Comparison of ENCODE assay signal across 16 cellular contexts in the genomic region with DNA sequence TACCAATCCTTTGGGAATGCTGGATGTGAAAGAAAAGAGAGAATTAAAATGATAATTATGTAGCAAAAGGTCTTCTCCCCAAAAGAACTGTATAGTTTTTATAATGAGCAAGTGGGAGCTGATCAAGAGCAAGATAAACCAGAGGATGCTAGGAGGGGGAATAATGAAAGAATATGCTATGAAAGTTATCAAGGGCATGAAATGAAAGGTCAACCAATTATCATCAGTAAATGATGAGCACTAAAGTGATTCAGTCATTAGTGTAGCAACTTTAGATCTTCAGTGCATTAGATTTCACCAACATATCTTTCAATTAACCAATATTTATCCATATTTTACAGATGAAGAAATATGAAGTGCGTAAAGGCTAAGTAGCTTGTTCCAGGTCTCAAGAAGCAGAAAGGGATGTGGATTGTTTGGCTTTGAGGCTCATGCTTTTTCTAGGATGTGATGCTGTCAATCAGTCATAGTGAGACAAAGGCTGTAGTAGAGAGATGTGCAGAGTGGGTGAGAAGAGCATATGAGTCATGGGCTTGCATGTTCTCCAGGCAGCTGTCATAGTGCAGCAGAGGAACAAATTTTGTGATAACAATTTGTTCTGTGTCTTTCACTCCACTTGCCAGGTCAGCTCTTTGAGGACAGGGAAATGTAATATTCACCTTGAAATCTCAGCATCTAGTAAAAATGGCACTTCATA. TPM values are rescaled to one million over a fixed set of nuclear protein-coding genes. Genes with fewer than 3 reads are reported as not detected.
DNase-seq lines count a peak whose midpoint lies in the region; ATAC-seq and TF ChIP-seq lines count a peak whose summit lies in the region.
"Had no signal": no experiment of that assay in that cellular context is flagged by ENCODE, and none has a peak within 500 bp of the region (broad histone marks: within the 10 kb centered on the region; RNA-seq: fewer than 3 reads in every experiment).

No MANE protein-coding gene starts in this region.

- POLR2A ChIA-PET in RWPE1 (lab: Yijun Ruan, JAX; ENCODE audit: low non-redundant PET): no interaction called here

- TF ChIP-seq CTCF in natural killer cell (IDR thresholded peaks at IDR 0.05) (no peak), RWPE1 (conservative IDR thresholded peaks at IDR 0.05; ENCODE audit: low read depth) (no peak), WERI-Rb-1 (IDR thresholded peaks at IDR 0.05; ENCODE audit: low read depth, low read length) (no peak)

- CTCF ChIA-PET in RWPE1 (lab: Yijun Ruan, JAX): no interaction called here

- intact Hi-C loops in natural killer cell (cut with micrococcal nuclease): no loop called here

- no peak overlapping the region for H3K27ac Mint-ChIP-seq in natural killer cell treated with Interleukin-12 subunit alpha and Interleukin-12 subunit beta and Interleukin-15 and Interleukin-18, amount 100 ng/mL, for 72 hours
- no peak overlapping the region for H3K27ac Mint-ChIP-seq in natural killer cell
- H3K27ac Mint-ChIP-seq in stimulated activated naive CD8-positive, alpha-beta T cell treated with anti-CD3 and anti-CD28 coated beads, Interleukin-15, amount 100 ng/mL, for 72 hours: no peak overlapping the region
- H3K27ac Mint-ChIP-seq: B cell had no signal

- no peak overlapping the region for H3K4me3 Mint-ChIP-seq in natural killer cell treated with Interleukin-12 subunit alpha and Interleukin-12 subunit beta and Interleukin-15 and Interleukin-18, amount 100 ng/mL, for 72 hours
- no peak overlapping the region for H3K4me3 Mint-ChIP-seq in natural killer cell
- H3K4me3 Mint-ChIP-seq in stimulated activated naive CD8-positive, alpha-beta T cell treated with anti-CD3 and anti-CD28 coated beads, Interleukin-15, amount 100 ng/mL, for 72 hours: no peak overlapping the region
- H3K4me3 Mint-ChIP-seq: B cell had no signal

- H3K36me3 Mint-ChIP-seq in natural killer cell treated with Interleukin-12 subunit alpha and Interleukin-12 subunit beta and Interleukin-15 and Interleukin-18, amount 100 ng/mL, for 72 hours: peaks cover 6% of the 10 kb centered on the region
- no peaks in the 10 kb centered on the region for H3K36me3 Mint-ChIP-seq in natural killer cell

- H3K9me3 ChIP-seq in adipocyte (ENCODE audit: control insufficient read depth, low read length) (no peaks in the 10 kb centered on the region), WERI-Rb-1 (ENCODE audit: severe bottlenecking) (no peaks in the 10 kb centered on the region)
- H3K9me3 ChIP-seq: sigmoid colon, vagina had no signal

- H3K27ac ChIP-seq in RWPE1 (no peak overlapping the region), WERI-Rb-1 (no peak overlapping the region)
- H3K27ac ChIP-seq: sigmoid colon, vagina had no signal

- H3K4me1 ChIP-seq in adipocyte (ENCODE audit: control insufficient read depth, insufficient read depth, low read length): no peaks in the 10 kb centered on the region
- H3K4me1 ChIP-seq: sigmoid colon, vagina had no signal

- ATAC-seq in natural killer cell treated with Interleukin-12 subunit alpha and Interleukin-12 subunit beta and Interleukin-15 and Interleukin-18, amount 100 ng/mL, for 72 hours: peak; percentile 43 to 77
- ATAC-seq in natural killer cell (no peak), HG02885 (IDR thresholded peaks at IDR 0.05; ENCODE audit: poor library complexity, unreplicated experiment) (peak; percentile 70)
- peak; percentile 100 for ATAC-seq in stimulated activated naive CD8-positive, alpha-beta T cell treated with anti-CD3 and anti-CD28 coated beads, Interleukin-15, amount 100 ng/mL, for 72 hours

- no peak overlapping the region for H3K9ac ChIP-seq in adipocyte (ENCODE audit: low read length)

- no peaks in the 10 kb centered on the region for H3K27me3 ChIP-seq in adipocyte (replicated peaks; ENCODE audit: control insufficient read depth, insufficient read depth, low read length)
- H3K27me3 ChIP-seq in WERI-Rb-1 (ENCODE audit: insufficient read depth, low read depth, severe bottlenecking): no peaks in the 10 kb centered on the region
- H3K27me3 ChIP-seq: sigmoid colon, vagina had no signal

- H3K4me3 ChIP-seq in adipocyte (ENCODE audit: low read length): no peak overlapping the region
- H3K4me3 ChIP-seq in WERI-Rb-1 (ENCODE audit: low read depth, low read length): no peak overlapping the region
- H3K4me3 ChIP-seq: sigmoid colon, vagina had no signal

- no peaks in the 10 kb centered on the region for H3K36me3 ChIP-seq in adipocyte (ENCODE audit: control insufficient read depth, insufficient read depth, low read length, severe bottlenecking)
- H3K36me3 ChIP-seq in WERI-Rb-1: no peaks in the 10 kb centered on the region
- H3K36me3 ChIP-seq: sigmoid colon, vagina had no signal

- no peaks in the 10 kb centered on the region for H3K4me1 Mint-ChIP-seq in natural killer cell treated with Interleukin-12 subunit alpha and Interleukin-12 subunit beta and Interleukin-15 and Interleukin-18, amount 100 ng/mL, for 72 hours (ENCODE audit: low read depth in 2 of 2)
- H3K4me1 Mint-ChIP-seq in natural killer cell: no peaks in the 10 kb centered on the region
- H3K4me1 Mint-ChIP-seq in stimulated activated naive CD8-positive, alpha-beta T cell treated with anti-CD3 and anti-CD28 coated beads, Interleukin-15, amount 100 ng/mL, for 72 hours: peaks cover 9% of the 10 kb centered on the region
- H3K4me1 Mint-ChIP-seq: B cell had no signal

- H3K9me3 Mint-ChIP-seq in natural killer cell treated with Interleukin-12 subunit alpha and Interleukin-12 subunit beta and Interleukin-15 and Interleukin-18, amount 100 ng/mL, for 72 hours: peaks cover 4% of the 10 kb centered on the region
- H3K9me3 Mint-ChIP-seq in natural killer cell: peaks cover 0 to 3% of the 10 kb centered on the region in 2 donors
- H3K9me3 Mint-ChIP-seq in stimulated activated naive CD8-positive, alpha-beta T cell treated with anti-CD3 and anti-CD28 coated beads, Interleukin-15, amount 100 ng/mL, for 72 hours: peaks cover 6 to 8% of the 10 kb centered on the region in 2 donors

- peaks cover 13 to 42% of the 10 kb centered on the region in 2 donors for H3K27me3 Mint-ChIP-seq in natural killer cell treated with Interleukin-12 subunit alpha and Interleukin-12 subunit beta and Interleukin-15 and Interleukin-18, amount 100 ng/mL, for 72 hours
- H3K27me3 Mint-ChIP-seq in natural killer cell (ENCODE audit: low read depth in 2 of 2): peaks cover 8 to 27% of the 10 kb centered on the region in 2 donors
- peaks cover 7% of the 10 kb centered on the region for H3K27me3 Mint-ChIP-seq in stimulated activated naive CD8-positive, alpha-beta T cell treated with anti-CD3 and anti-CD28 coated beads, Interleukin-15, amount 100 ng/mL, for 72 hours

- no peak for DNase-seq in natural killer cell treated with Interleukin-12 subunit alpha and Interleukin-12 subunit beta and Interleukin-15 and Interleukin-18, amount 100 ng/mL, for 72 hours (ENCODE audit: low spot score)
- DNase-seq in natural killer cell (no peak), adipocyte (ENCODE audit: low read depth) (peak; percentile 44), RWPE1 (ENCODE audit: low spot score) (no peak), WERI-Rb-1 (no peak)
- DNase-seq in stimulated activated naive CD8-positive, alpha-beta T cell treated with anti-CD3 and anti-CD28 coated beads, Interleukin-15, amount 100 ng/mL, for 72 hours: peak in 1 of 2 donors; percentile 26
- no peak for DNase-seq in stimulated activated CD8-positive, alpha-beta memory T cell treated with anti-CD3 and anti-CD28 coated beads, Interleukin-4, amount 100 ng/mL, for 48 hours
- DNase-seq: activated effector memory CD4-positive, alpha-beta T cell treated with Interleukin-2 at 50 U/mL for 16 hours; cerebellar nuclear complex; GOT3; NCI-H2227 treated with DMSO at 0.1 percent for 48 hours; RPMI8226; sigmoid colon had no signal

RNA-seq across cellular contexts. Expression of gene OR2F2, which starts 5.7 kb away (rescaled TPM):
- total RNA-seq in natural killer cell treated with Interleukin-12 subunit alpha and Interleukin-12 subunit beta and Interleukin-15 and Interleukin-18, amount 100 ng/mL, for 72 hours: not detected
- total RNA-seq in natural killer cell: not detected
- total RNA-seq: B cell, sigmoid colon, vagina had no signal

RNA-seq across cellular contexts. Expression of gene OR2F1, which starts 25.3 kb away (rescaled TPM):
- total RNA-seq in natural killer cell treated with Interleukin-12 subunit alpha and Interleukin-12 subunit beta and Interleukin-15 and Interleukin-18, amount 100 ng/mL, for 72 hours: not detected
- not detected for total RNA-seq in natural killer cell
- total RNA-seq: B cell, sigmoid colon, vagina had no signal

RNA-seq across cellular contexts. Expression of gene TCAF1, which starts 27.4 kb away (rescaled TPM):
- total RNA-seq in natural killer cell treated with Interleukin-12 subunit alpha and Interleukin-12 subunit beta and Interleukin-15 and Interleukin-18, amount 100 ng/mL, for 72 hours: 10 to 100 TPM in 1 of 2 donors, 1 to 10 TPM in 1; 7.4 to 13.5 TPM
- 10 to 100 TPM; 12.7 to 24.5 (median 18.8) TPM for total RNA-seq in natural killer cell

Comparison
In these comparisons a context has a peak if more than half of its experiments do, and no peak if none do; other contexts are left out.
1. ATAC-seq: peak in natural killer cell treated with Interleukin-12 subunit alpha and Interleukin-12 subunit beta and Interleukin-15 and Interleukin-18, amount 100 ng/mL, for 72 hours (2 of 2), HG02885 (single experiment) and stimulated activated naive CD8-positive, alpha-beta T cell treated with anti-CD3 and anti-CD28 coated beads, Interleukin-15, amount 100 ng/mL, for 72 hours (single experiment); none in natural killer cell (0 of 3).